ENCODE assay signal across 8 cellular contexts in the genomic region with DNA sequence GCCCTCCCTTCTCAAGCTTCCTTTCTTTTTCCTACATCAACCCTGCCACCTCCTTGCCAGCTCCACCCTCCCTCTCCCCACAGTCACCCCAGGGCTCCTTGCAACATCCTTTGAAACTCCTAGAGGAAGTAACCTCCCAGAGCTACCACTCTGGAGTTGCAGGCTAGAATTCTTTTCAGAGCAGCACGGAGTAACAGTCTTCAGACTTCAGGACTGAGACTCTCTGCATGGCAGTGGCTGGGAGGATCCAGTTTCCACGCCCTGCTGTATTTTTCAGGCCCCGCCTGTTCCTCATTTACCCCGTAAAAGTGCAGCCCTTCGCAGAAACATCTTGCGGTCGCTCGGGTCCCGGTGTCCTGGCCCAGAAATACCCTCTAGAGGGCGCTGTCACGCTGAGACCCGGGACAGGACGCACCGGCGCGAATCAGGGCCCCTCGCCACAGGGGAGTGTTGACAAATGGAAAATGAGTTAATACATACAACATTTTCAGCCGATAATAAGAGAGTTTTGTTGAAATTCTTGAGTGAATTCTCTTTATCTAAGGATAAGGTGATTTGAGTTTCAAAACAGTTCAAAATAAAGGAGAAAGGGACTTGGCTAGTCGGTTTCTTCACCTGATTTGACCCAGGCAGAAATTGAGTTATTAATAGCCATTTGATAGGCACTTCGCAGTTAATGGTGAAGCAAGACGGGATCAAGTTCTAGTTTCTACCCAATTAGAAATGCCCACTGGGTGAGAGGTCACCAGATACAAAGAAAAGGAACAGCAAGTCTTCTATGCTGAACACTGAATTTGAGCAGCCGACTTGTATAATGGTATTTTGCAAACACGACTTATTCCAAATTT. TPM values are rescaled to one million over a fixed set of nuclear protein-coding genes. Genes with fewer than 3 reads are reported as not detected.
DNase-seq lines count a peak whose midpoint lies in the region; ATAC-seq, FAIRE-seq and TF ChIP-seq lines count a peak whose summit lies in the region.

No MANE protein-coding gene starts in this region.

- DNase-seq in GM12892 (ENCODE audit: insufficient read length): peak; percentile 61
- DNase-seq in NCI-H2107 (lab: John Stamatoyannopoulos, UW): peak; percentile 60
- peak; percentile 68 for DNase-seq in activated B cell treated with CpG ODN at 0.5 μM for 24 hours
- DNase-seq in bronchial epithelial cell (ENCODE audit: low read depth): peak; percentile 53
- DNase-seq in keratinocyte (ENCODE audit: low read depth, low spot score): no peak
- peak; percentile 90 for DNase-seq in stimulated activated CD4-positive, alpha-beta T cell treated with anti-CD3 and anti-CD28 coated beads, Interleukin-15, amount 100 ng/mL, for 24 hours
- no peak for DNase-seq in NCI-H2171 treated with DMSO at 0.1 percent for 48 hours (lab: John Stamatoyannopoulos, UW)

- peak overlapping the region; percentile 35 for H3K9ac ChIP-seq in keratinocyte (ENCODE audit: control insufficient read depth, extremely low read depth, insufficient read depth, low read length)

- peak; percentile 70 for ATAC-seq in HG02870 (IDR thresholded peaks at IDR 0.05; ENCODE audit: unreplicated experiment)
- peak; percentile 87 for ATAC-seq in activated B cell treated with CpG ODN at 0.5 μM for 24 hours (ENCODE audit: low read depth)

- dilution Hi-C loops in keratinocyte (cut with MboI; ENCODE audit: extremely low pct_ligation_motif_present, low sequenced_read_pairs): loop anchor here (25.0 kb wide), 1 partner anchor 99 kb away; no protein-coding TSS in a partner anchor

- CTCF ChIA-PET in activated B cell treated with CpG ODN at 0.5 μM for 24 hours (lab: Charles Lee): interaction anchor here (0.8 to 11.3 kb wide), 5 partner anchors 30 to 99 kb away, joined by 3 to 173 read pairs (median 4); no protein-coding TSS in a partner anchor

- H3K27me3 ChIP-seq in bronchial epithelial cell (ENCODE audit: control insufficient read depth, insufficient read depth, low read length) (peaks cover 4% of the 10 kb centered on the region), keratinocyte (ENCODE audit: control insufficient read depth, extremely low read depth, insufficient read depth, low read length) (peaks cover 11% of the 10 kb centered on the region)

- H3K4me3 ChIP-seq in bronchial epithelial cell (ENCODE audit: low read depth, low read length): peak overlapping the region; percentile 14
- peak overlapping the region in 2 of 3 experiments; percentile 24 to 64 for H3K4me3 ChIP-seq in keratinocyte (ENCODE audit: control insufficient read depth in 2 of 3, extremely low read depth in 1 of 3, insufficient read depth in 2 of 3, low read depth in 1 of 3, low read length in 3 of 3)

- POLR2A ChIA-PET in activated B cell treated with CpG ODN at 0.5 μM for 24 hours (lab: Charles Lee): interaction anchor here (0.6 to 0.9 kb wide), 2 partner anchors 58 to 359 kb away, joined by 3 to 6 read pairs; partner anchors contain the start of gene LPIN1

- no peak overlapping the region for H3K27ac Mint-ChIP-seq in activated B cell treated with CpG ODN at 0.5 μM for 24 hours

- no peak overlapping the region for H3K27ac ChIP-seq in keratinocyte (ENCODE audit: control insufficient read depth, insufficient read depth, low read length)

- H3K9me3 ChIP-seq in keratinocyte (ENCODE audit: control insufficient read depth, low read depth, low read length): no peaks in the 10 kb centered on the region

- no peaks in the 10 kb centered on the region for H3K36me3 Mint-ChIP-seq in activated B cell treated with CpG ODN at 0.5 μM for 24 hours (ENCODE audit: low read depth)

- H2AFZ ChIP-seq in keratinocyte (ENCODE audit: control insufficient read depth, low read length): peak overlapping the region; percentile 76

- intact Hi-C loops in activated B cell treated with CpG ODN at 0.5 μM for 24 hours (cut with micrococcal nuclease): loop anchor here (1.0 to 10.0 kb wide), 7 partner anchors 56 to 1318 kb away; partner anchors contain the start of genes E2F6, PDIA6 and TRIB2

- H4K20me1 ChIP-seq in keratinocyte (ENCODE audit: control insufficient read depth, extremely low read depth, insufficient read depth, low read length): no peaks in the 10 kb centered on the region

- H3K36me3 ChIP-seq in bronchial epithelial cell (ENCODE audit: control insufficient read depth, insufficient read depth, low read length) (no peaks in the 10 kb centered on the region), keratinocyte (ENCODE audit: control insufficient read depth in 2 of 2, extremely low read depth in 1 of 2, insufficient read depth in 2 of 2, low read length in 2 of 2) (no peaks in the 10 kb centered on the region)

- peak overlapping the region; percentile 39 for H3K4me3 Mint-ChIP-seq in activated B cell treated with CpG ODN at 0.5 μM for 24 hours

- no peaks in the 10 kb centered on the region for H3K9me1 ChIP-seq in keratinocyte (ENCODE audit: control insufficient read depth, extremely low read depth, insufficient read depth, low read length)

- TF ChIP-seq CTCF in activated B cell treated with CpG ODN at 0.5 μM for 24 hours (IDR thresholded peaks at IDR 0.05) (no peak), bronchial epithelial cell (IDR thresholded peaks at IDR 0.05; ENCODE audit: insufficient read depth, low read length, severe bottlenecking) (peak; percentile 82), keratinocyte (optimal IDR thresholded peaks at IDR 0.05 in 1 of 3, IDR thresholded peaks at IDR 0.05 in 1 of 3, conservative IDR thresholded peaks at IDR 0.05 in 1 of 3; ENCODE audit: extremely low read depth in 1 of 3, insufficient read depth in 2 of 3, low read length in 3 of 3) (peak; percentile 84 to 88 (median 86))

- peak overlapping the region; percentile 82 for H3K4me2 ChIP-seq in keratinocyte (ENCODE audit: control insufficient read depth, extremely low read depth, insufficient read depth, low read depth, low read length)

- FAIRE-seq in GM12892 (lab: Jason Lieb, UNC) (no peak), bronchial epithelial cell (lab: Jason Lieb, UNC) (no peak), keratinocyte (lab: Jason Lieb, UNC) (no peak)

- no peak for TF ChIP-seq POLR2A in GM12892 (IDR thresholded peaks at IDR 0.05; ENCODE audit: low read depth, low read length)

- H3K79me2 ChIP-seq in keratinocyte (ENCODE audit: control insufficient read depth, insufficient read depth, low read length): no peaks in the 10 kb centered on the region

- peaks cover 9% of the 10 kb centered on the region for H3K4me1 Mint-ChIP-seq in activated B cell treated with CpG ODN at 0.5 μM for 24 hours

- no peaks in the 10 kb centered on the region for H3K9me3 Mint-ChIP-seq in activated B cell treated with CpG ODN at 0.5 μM for 24 hours

- peaks cover 8% of the 10 kb centered on the region for H3K27me3 Mint-ChIP-seq in activated B cell treated with CpG ODN at 0.5 μM for 24 hours

- H3K4me1 ChIP-seq in keratinocyte (ENCODE audit: control insufficient read depth, extremely low read depth, insufficient read depth, low read length): peaks cover 10% of the 10 kb centered on the region

RNA-seq across cellular contexts. Expression of gene NTSR2, which starts 18.5 kb away (rescaled TPM):
- polyA plus RNA-seq in GM12892 (2012; ENCODE audit: missing spikeins): not detected
- total RNA-seq in activated B cell treated with CpG ODN at 0.5 μM for 24 hours (not detected in 2 replicates), bronchial epithelial cell (not detected in 2 replicates)
- polyA plus RNA-seq in keratinocyte: not detected in 3 replicates
- not detected for polyA plus RNA-seq in keratinocyte (2011; ENCODE audit: low read depth)
- polyA plus RNA-seq in keratinocyte (2011; cell fraction: cytosol; rRNA removed): not detected in 2 replicates
- polyA plus RNA-seq in keratinocyte (2011; cell fraction: nucleus; rRNA removed): not detected in 2 replicates
- polyA plus RNA-seq in keratinocyte (2012; ENCODE audit: low replicate concordance): not detected in 2 replicates
- polyA minus RNA-seq in keratinocyte: not detected in 3 replicates
- polyA minus RNA-seq in keratinocyte (2011; cell fraction: cytosol; rRNA and poly(A)+ RNA removed): not detected
- not detected in 2 replicates for polyA minus RNA-seq in keratinocyte (2011; cell fraction: nucleus; rRNA and poly(A)+ RNA removed)

RNA-seq across cellular contexts. Expression of gene LPIN1, which starts 58.0 kb away (rescaled TPM):
- 25.7 TPM for polyA plus RNA-seq in GM12892 (2012; ENCODE audit: missing spikeins)
- total RNA-seq in activated B cell treated with CpG ODN at 0.5 μM for 24 hours (59.1 and 74.3 TPM in 2 replicates), bronchial epithelial cell (7.0 and 12.1 TPM in 2 replicates)
- 38.9 to 81.7 TPM (median 79.6 TPM) in 3 replicates for polyA plus RNA-seq in keratinocyte
- 7.5 TPM for polyA plus RNA-seq in keratinocyte (2011; ENCODE audit: low read depth)
- 27.8 and 38.7 TPM in 2 replicates for polyA plus RNA-seq in keratinocyte (2011; cell fraction: cytosol; rRNA removed)
- 94.9 and 97.4 TPM in 2 replicates for polyA plus RNA-seq in keratinocyte (2011; cell fraction: nucleus; rRNA removed)
- polyA plus RNA-seq in keratinocyte (2012; ENCODE audit: low replicate concordance): 8.6 and 50.9 TPM in 2 replicates
- polyA minus RNA-seq in keratinocyte: 27.2 to 59.8 TPM (median 50.8 TPM) in 3 replicates
- 21.5 TPM for polyA minus RNA-seq in keratinocyte (2011; cell fraction: cytosol; rRNA and poly(A)+ RNA removed)
- polyA minus RNA-seq in keratinocyte (2011; cell fraction: nucleus; rRNA and poly(A)+ RNA removed): 43.8 and 65.2 TPM in 2 replicates

Comparison
In these comparisons a context has a peak if more than half of its experiments do, and no peak if none do; other contexts are left out.
1. DNase-seq: peak in GM12892 (single experiment), NCI-H2107 (single experiment), activated B cell treated with CpG ODN at 0.5 μM for 24 hours (single experiment), bronchial epithelial cell (single experiment) and stimulated activated CD4-positive, alpha-beta T cell treated with anti-CD3 and anti-CD28 coated beads, Interleukin-15, amount 100 ng/mL, for 24 hours (single experiment); none in keratinocyte (single experiment) and NCI-H2171 treated with DMSO at 0.1 percent for 48 hours (single experiment).